In genomic region chr12:67410246-67410645, GRCh38 we compare ENCODE assay signal across 17 cellular contexts.
DNase-seq lines count a peak whose midpoint lies in the region; ATAC-seq and TF ChIP-seq lines count a peak whose summit lies in the region.
"Had no signal": no experiment of that assay in that cellular context is flagged by ENCODE, and none has a peak within 500 bp of the region (broad histone marks: within the 10 kb centered on the region; RNA-seq: fewer than 3 reads in every experiment).

No MANE protein-coding gene starts in this region.

- 32% methylated on average over 2 of the region's 2 CpGs for whole genome bisulfite sequencing in transverse colon (ENCODE audit: low coverage in 1 of 2), 2 donors

- H3K4me3 Mint-ChIP-seq in HFFc6 = no peak overlapping the region
- H3K4me3 Mint-ChIP-seq: B cell; CD4-positive, CD25-positive, alpha-beta regulatory T cell had no signal

- H3K36me3 ChIP-seq in transverse colon = no peaks in the 10 kb centered on the region

- H3K4me1 Mint-ChIP-seq in HFFc6 (ENCODE audit: low read depth) = peaks cover 16% of the 10 kb centered on the region
- H3K4me1 Mint-ChIP-seq: B cell; CD4-positive, CD25-positive, alpha-beta regulatory T cell had no signal

- H3K36me3 Mint-ChIP-seq in HFFc6 (ENCODE audit: low read depth) = peaks cover 9% of the 10 kb centered on the region

- H3K27me3 ChIP-seq in transverse colon = no peaks in the 10 kb centered on the region

- TF ChIP-seq CTCF in transverse colon (IDR thresholded peaks at IDR 0.05) (no peak), HFFc6 (IDR thresholded peaks at IDR 0.05) (no peak)

- ATAC-seq in GM18858 (IDR thresholded peaks at IDR 0.05; ENCODE audit: unreplicated experiment) (no peak), HG02981 (IDR thresholded peaks at IDR 0.05; ENCODE audit: unreplicated experiment) (no peak)

- no peaks in the 10 kb centered on the region for H3K9me3 ChIP-seq in transverse colon
- H3K9me3 ChIP-seq: Caco-2 had no signal

- intact Hi-C loops in transverse colon (cut with DNase I; ENCODE audit: low total_unique reads) = no loop called here

- no peak overlapping the region for H3K4me3 ChIP-seq in transverse colon
- H3K4me3 ChIP-seq: SK-N-MC had no signal

- in situ Hi-C loops in transverse colon (cut with MboI; ENCODE audit: low pct_ligation_motif_present in 1 of 4, low pct_unique_long_range_greater_than_20kb in 1 of 4, low sequenced_read_pairs in 3 of 4) = no loop called here

- TF ChIP-seq POLR2A in transverse colon (IDR thresholded peaks at IDR 0.05) = no peak

- peaks cover 2% of the 10 kb centered on the region; the same call in 1 of the 2 replicates for H3K27me3 Mint-ChIP-seq in HFFc6 (ENCODE audit: insufficient read depth)
- H3K27me3 Mint-ChIP-seq: CD4-positive, CD25-positive, alpha-beta regulatory T cell had no signal

- H3K27ac Mint-ChIP-seq in HFFc6 = no peak overlapping the region
- H3K27ac Mint-ChIP-seq: B cell; CD4-positive, CD25-positive, alpha-beta regulatory T cell had no signal

- H3K9me3 Mint-ChIP-seq in HFFc6 = peaks cover 10% of the 10 kb centered on the region; the same call in 1 of the 2 replicates

- peaks cover 0 to 17% (median 2%) of the 10 kb centered on the region in 4 donors for H3K4me1 ChIP-seq in transverse colon
- H3K4me1 ChIP-seq: Caco-2 had no signal

- DNase-seq in GM03348 (ENCODE audit: low spot score) = peak; percentile 38
- DNase-seq in amniotic epithelial cell (ENCODE audit: low read depth) = peak; percentile 24
- DNase-seq in iris pigment epithelial cell (ENCODE audit: low read depth) = peak; percentile 6
- no peak for DNase-seq in transverse colon
- no peak for DNase-seq in HFFc6
- DNase-seq: ACHN; Caco-2; CD4-positive, CD25-positive, alpha-beta regulatory T cell; DMS53; KBM-7; NCI-H1048; NCI-H2081 treated with DMSO at 0.1 percent for 48 hours; NCI-H510A treated with DMSO at 0.1 percent for 48 hours had no signal

- no peak for TF ChIP-seq EP300 in transverse colon (IDR thresholded peaks at IDR 0.05; ENCODE audit: low read depth)

- peak overlapping the region; percentile 40 to 53 (median 46) for H3K27ac ChIP-seq in transverse colon
- H3K27ac ChIP-seq: SK-N-MC had no signal

Comparison
In these comparisons a context has a peak if more than half of its experiments do, and no peak if none do; other contexts are left out.
1. DNase-seq: peak in GM03348 (single experiment), amniotic epithelial cell (single experiment) and iris pigment epithelial cell (single experiment); none in transverse colon (single experiment) and HFFc6 (single experiment).